Comparison of ENCODE assay signal across 11 cellular contexts in the genomic region with DNA sequence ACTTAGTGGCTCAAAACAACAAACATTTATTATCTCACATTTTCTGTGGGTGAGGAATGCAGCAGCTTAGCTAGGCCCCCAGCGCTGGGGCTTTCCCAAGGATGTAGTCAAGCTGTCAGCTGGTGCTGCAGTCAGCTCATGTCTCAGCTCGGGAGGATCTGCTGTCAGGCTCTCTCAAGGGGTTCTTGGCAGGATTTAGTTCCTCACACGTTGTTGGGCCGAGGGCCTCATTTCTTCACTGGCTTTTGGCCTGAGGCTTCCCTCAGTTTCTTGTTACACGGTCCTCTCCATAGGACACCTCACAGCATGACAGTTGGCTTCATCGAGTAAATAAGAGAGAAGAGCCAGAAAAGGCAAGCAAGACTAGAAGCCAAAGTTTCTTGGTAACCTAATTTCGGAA. TPM values are rescaled to one million over a fixed set of nuclear protein-coding genes. Genes with fewer than 3 reads are reported as not detected.
DNase-seq lines count a peak whose midpoint lies in the region; ATAC-seq and TF ChIP-seq lines count a peak whose summit lies in the region.
"Had no signal": no experiment of that assay in that cellular context is flagged by ENCODE, and none has a peak within 500 bp of the region (broad histone marks: within the 10 kb centered on the region; RNA-seq: fewer than 3 reads in every experiment).

No MANE protein-coding gene starts in this region.

- peak; percentile 67 for ATAC-seq in GM18858 (IDR thresholded peaks at IDR 0.05; ENCODE audit: unreplicated experiment)
- ATAC-seq in HG02885 (IDR thresholded peaks at IDR 0.05; ENCODE audit: poor library complexity, unreplicated experiment), result peak; percentile 68
- no peak for ATAC-seq in HG03025 (IDR thresholded peaks at IDR 0.05; ENCODE audit: low FRiP score, unreplicated experiment)
- ATAC-seq: esophagus mucosa; stimulated activated naive CD8-positive, alpha-beta T cell treated with anti-CD3 and anti-CD28 coated beads, Interleukin-15, Interleukin-2, amounts not matched to agents 100 U/mL and 50 U/mL, for 24 hours had no signal

- H3K36me3 Mint-ChIP-seq in nephron (ENCODE audit: low read depth), result no peaks in the 10 kb centered on the region

- H3K27ac Mint-ChIP-seq in nephron, result peak overlapping the region; percentile 17 to 68 (median 33)

- H3K4me1 Mint-ChIP-seq in nephron, result peaks cover 13% of the 10 kb centered on the region

- no peaks in the 10 kb centered on the region for H3K36me3 ChIP-seq in tibial nerve
- H3K36me3 ChIP-seq: neutrophil had no signal

- no peak overlapping the region for H3K4me3 ChIP-seq in tibial nerve

- no peak for TF ChIP-seq EP300 in tibial nerve (IDR thresholded peaks at IDR 0.05)

- H3K27me3 ChIP-seq in tibial nerve, result no peaks in the 10 kb centered on the region
- H3K27me3 ChIP-seq: neutrophil had no signal

- WGBS in tibial nerve, 2 donors, result 30 to 32% methylated on average over 7 of the region's 7 CpGs

- peaks cover 3% of the 10 kb centered on the region for H3K27me3 Mint-ChIP-seq in nephron (ENCODE audit: low read depth)

- no peak overlapping the region for H3K27ac ChIP-seq in tibial nerve
- H3K27ac ChIP-seq: neutrophil had no signal

- peak overlapping the region in 1 of 3 experiments; percentile 21 for H3K4me3 Mint-ChIP-seq in nephron

- no peak for TF ChIP-seq POLR2A in tibial nerve (IDR thresholded peaks at IDR 0.05)

- TF ChIP-seq CTCF in nephron (IDR thresholded peaks at IDR 0.05; ENCODE audit: unreplicated experiment in 3 of 3) (no peak), tibial nerve (IDR thresholded peaks at IDR 0.05) (no peak)

- DNase-seq in brain pericyte (ENCODE audit: low read depth, low spot score), result peak; percentile 63
- DNase-seq in NCI-H2196 (lab: John Stamatoyannopoulos, UW; ENCODE audit: unreplicated experiment), result no peak
- no peak for DNase-seq in posterior vena cava (ENCODE audit: low spot score)
- no peak for DNase-seq in tibial nerve (ENCODE audit: low spot score in 2 of 2)
- DNase-seq: stimulated activated naive CD8-positive, alpha-beta T cell treated with anti-CD3 and anti-CD28 coated beads, Interleukin-15, Interleukin-2, amounts not matched to agents 100 U/mL and 50 U/mL, for 24 hours had no signal

- no peaks in the 10 kb centered on the region for H3K4me1 ChIP-seq in tibial nerve

- intact Hi-C loops in posterior vena cava (cut with DNase I), result no loop called here

- H3K9me3 ChIP-seq in tibial nerve, result no peaks in the 10 kb centered on the region
- H3K9me3 ChIP-seq: neutrophil had no signal

- H3K9me3 Mint-ChIP-seq in nephron, result peaks cover 3% of the 10 kb centered on the region

RNA-seq across cellular contexts. Expression of gene U2SURP, which starts 13.7 kb away (rescaled TPM):
- total RNA-seq in posterior vena cava (10 to 100 TPM; 68.1 to 72.5 TPM), tibial nerve (100 to 1,000 TPM in 1 of 4 donors, 10 to 100 TPM in 3; 92.4 to 104 (median 95.6) TPM)

RNA-seq across cellular contexts. Expression of gene PAQR9, which starts 24.2 kb away (rescaled TPM):
- not detected for total RNA-seq in posterior vena cava
- not detected for total RNA-seq in tibial nerve
- total RNA-seq: esophagus mucosa had no signal
